In the genomic region with DNA sequence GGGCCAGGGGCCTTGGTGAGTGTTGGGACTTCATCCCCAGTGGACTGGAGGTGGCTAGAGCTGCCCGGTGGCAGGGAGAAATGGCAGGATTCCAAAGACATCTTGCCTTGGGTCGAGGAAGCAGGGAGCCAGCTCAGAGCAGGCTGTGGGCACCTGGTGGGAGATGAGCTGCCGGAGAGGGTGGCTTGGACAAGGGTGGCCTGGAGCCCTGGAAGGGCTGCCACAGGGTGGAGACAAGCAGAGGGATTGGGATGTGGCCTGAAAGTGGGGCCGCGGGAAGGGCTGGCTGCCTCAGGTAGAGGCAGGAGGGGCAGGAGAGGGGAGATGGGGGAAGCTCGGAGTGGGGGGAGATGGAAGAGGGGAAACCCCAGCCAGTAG, we compare ENCODE assay signal across 26 cellular contexts.
DNase-seq lines count a peak whose midpoint lies in the region; ATAC-seq, FAIRE-seq and TF ChIP-seq lines count a peak whose summit lies in the region.
"Had no signal": no experiment of that assay in that cellular context is flagged by ENCODE, and none has a peak within 500 bp of the region (broad histone marks: within the 10 kb centered on the region; RNA-seq: fewer than 3 reads in every experiment).

No MANE protein-coding gene starts in this region.

- H3K27me3 ChIP-seq in RWPE2 (ENCODE audit: insufficient read depth, poor library complexity, severe bottlenecking) (no peaks in the 10 kb centered on the region), psoas muscle (ENCODE audit: insufficient read depth in 3 of 3, low read length in 2 of 3) (peaks cover 0 to 32% (median 6%) of the 10 kb centered on the region in 3 donors), brain microvascular endothelial cell (replicated peaks) (peaks cover 32% of the 10 kb centered on the region)
- H3K27me3 ChIP-seq: BE2C had no signal

- no peaks in the 10 kb centered on the region for H3K36me3 ChIP-seq in RWPE2 (ENCODE audit: low read depth)
- H3K36me3 ChIP-seq in kidney (ENCODE audit: control insufficient read depth in 1 of 2, insufficient read depth in 2 of 2, low read length in 2 of 2), result no peaks in the 10 kb centered on the region
- no peaks in the 10 kb centered on the region for H3K36me3 ChIP-seq in psoas muscle (ENCODE audit: insufficient read depth in 1 of 2, low read depth in 1 of 2)
- H3K36me3 ChIP-seq in brain microvascular endothelial cell (replicated peaks), result no peaks in the 10 kb centered on the region
- H3K36me3 ChIP-seq: BE2C, HAP-1 had no signal

- no peaks in the 10 kb centered on the region for H3K9me3 ChIP-seq in RWPE2 (ENCODE audit: severe bottlenecking)
- H3K9me3 ChIP-seq in kidney (ENCODE audit: control insufficient read depth in 1 of 2, low read length in 2 of 2), result no peaks in the 10 kb centered on the region
- no peaks in the 10 kb centered on the region for H3K9me3 ChIP-seq in psoas muscle
- H3K9me3 ChIP-seq: BE2C, HAP-1 had no signal

- no peak for TF ChIP-seq CTCF in RWPE2 (IDR thresholded peaks at IDR 0.05; ENCODE audit: poor library complexity, severe bottlenecking)
- TF ChIP-seq CTCF in kidney (IDR thresholded peaks at IDR 0.05; ENCODE audit: borderline replicate concordance, extremely low read depth, insufficient read depth), result no peak
- TF ChIP-seq CTCF in psoas muscle (IDR thresholded peaks at IDR 0.05), result no peak
- no peak for TF ChIP-seq CTCF in brain microvascular endothelial cell (IDR thresholded peaks at IDR 0.05; ENCODE audit: low read depth, low read length, missing control alignments)

- H3K4me1 ChIP-seq in RWPE2 (ENCODE audit: insufficient read depth, poor library complexity, severe bottlenecking), result no peaks in the 10 kb centered on the region
- H3K4me1 ChIP-seq in kidney (ENCODE audit: control insufficient read depth in 1 of 2, insufficient read depth in 1 of 2, low read depth in 1 of 2, low read length in 2 of 2), result no peaks in the 10 kb centered on the region
- H3K4me1 ChIP-seq in psoas muscle, result no peaks in the 10 kb centered on the region
- H3K4me1 ChIP-seq: BE2C, HAP-1 had no signal

- H3K27ac ChIP-seq in RWPE2 (ENCODE audit: poor library complexity, severe bottlenecking) (no peak overlapping the region), kidney (ENCODE audit: low read depth in 2 of 2, low read length in 2 of 2) (no peak overlapping the region), psoas muscle (no peak overlapping the region), brain microvascular endothelial cell (no peak overlapping the region)
- H3K27ac ChIP-seq: RWPE1 had no signal

- peak; percentile 8 for DNase-seq in Right ventricle myocardium superior
- no peak for DNase-seq in Right ventricle myocardium inferior (ENCODE audit: missing footprints)
- DNase-seq in RWPE2 (ENCODE audit: low spot score), result peak; percentile 34
- peak; percentile 52 for DNase-seq in kidney
- peak; percentile 4 to 12 for DNase-seq in psoas muscle
- DNase-seq in T-helper 9 cell, result no peak
- no peak for DNase-seq in KG1 (lab: John Stamatoyannopoulos, UW)
- DNase-seq in brain microvascular endothelial cell, result no peak
- DNase-seq: 8988T, ACHN, BE2C, Calu3, DMS79 treated with DMSO at 0.1 percent for 48 hours, GF-D8, GOT3, HFFc6, KBM-7, MM.1S, NCI-H1417 treated with DMSO at 0.1 percent for 48 hours, NCI-H2081, NCI-H2171, NCI-H226, NCI-H510A had no signal

- H3K9ac ChIP-seq in kidney (ENCODE audit: low read length in 2 of 2), result no peak overlapping the region

- in situ Hi-C loops in brain microvascular endothelial cell (cut with HindIII; ENCODE audit: low pct_ligation_motif_present, low sequenced_read_pairs), result no loop called here

- intact Hi-C loops in Right ventricle myocardium superior (cut with DNase I) (no loop called here), Right ventricle myocardium inferior (cut with DNase I) (no loop called here), kidney (cut with DNase I) (no loop called here), psoas muscle (cut with DNase I) (no loop called here)

- H3K4me3 ChIP-seq in RWPE2 (ENCODE audit: severe bottlenecking), result no peak overlapping the region
- H3K4me3 ChIP-seq in kidney (ENCODE audit: low read length in 2 of 2), result no peak overlapping the region
- H3K4me3 ChIP-seq in psoas muscle, result no peak overlapping the region
- H3K4me3 ChIP-seq in brain microvascular endothelial cell (ENCODE audit: low read depth, low read length), result no peak overlapping the region
- H3K4me3 ChIP-seq: HAP-1 had no signal

- 73 to 90% (median 79%) methylated on average over 6 of the region's 6 CpGs for WGBS in psoas muscle, 3 donors

- ATAC-seq in Right ventricle myocardium superior (ENCODE audit: poor library complexity) (no peak), Right ventricle myocardium inferior (no peak), RWPE2 (ENCODE audit: low read depth) (no peak), psoas muscle (no peak)

- no peak for FAIRE-seq in kidney (lab: Jason Lieb, UNC)
- FAIRE-seq: GM12891 had no signal

Comparison
In these comparisons a context has a peak if more than half of its experiments do, and no peak if none do; other contexts are left out.
1. DNase-seq: peak in Right ventricle myocardium superior (single experiment), RWPE2 (single experiment), kidney (single experiment) and psoas muscle (2 of 2); none in Right ventricle myocardium inferior (single experiment), T-helper 9 cell (single experiment), KG1 (single experiment) and brain microvascular endothelial cell (single experiment).